In genomic region chr2:85477884-85478283, GRCh38 we compare ENCODE assay signal across 26 cellular contexts. TPM values are rescaled to one million over a fixed set of nuclear protein-coding genes. Genes with fewer than 3 reads are reported as not detected.
"Had no signal": no experiment of that assay in that cellular context is flagged by ENCODE, and none has a peak within 500 bp of the region (broad histone marks: within the 10 kb centered on the region; RNA-seq: fewer than 3 reads in every experiment).

No MANE protein-coding gene starts in this region.

- H3K36me3 ChIP-seq: esophagus muscularis mucosa, gastroesophageal sphincter, heart left ventricle, left lung, lower lobe of right lung had no signal

- ATAC-seq: foreskin keratinocyte, gastroesophageal sphincter, heart left ventricle, left cardiac atrium, left lung, left ventricle myocardium superior, lower lobe of right lung, mucosa of descending colon had no signal

- DNase-seq: dermis blood vessel endothelial cell; dorsolateral prefrontal cortex; effector CD4-positive, alpha-beta T cell; effector memory CD4-positive, alpha-beta T cell; foreskin keratinocyte; heart left ventricle; hippocampal formation; left cardiac atrium; left lung; left ventricle myocardium superior; lower lobe of right lung; mesenchymal stem cell; mucosa of descending colon had no signal

- H3K27ac ChIP-seq: coronary artery, dorsolateral prefrontal cortex, esophagus muscularis mucosa, foreskin keratinocyte, gastroesophageal sphincter, heart left ventricle, left lung, lower lobe of right lung had no signal

- H3K9me3 ChIP-seq: esophagus muscularis mucosa, gastroesophageal sphincter, heart left ventricle, left lung, lower lobe of right lung, mucosa of descending colon had no signal

- H3K4me3 ChIP-seq: coronary artery, dorsolateral prefrontal cortex, esophagus muscularis mucosa, gastroesophageal sphincter, heart left ventricle, left lung, lower lobe of right lung, mucosa of descending colon had no signal

- H3K4me1 ChIP-seq: gastroesophageal sphincter, left lung, lower lobe of right lung had no signal

- H3K27me3 ChIP-seq: dorsolateral prefrontal cortex, esophagus muscularis mucosa, foreskin keratinocyte, gastroesophageal sphincter, heart left ventricle, left lung had no signal

- FAIRE-seq: colon, endothelial cell of umbilical vein, frontal cortex, islet of Langerhans, keratinocyte had no signal

RNA-seq across cellular contexts. Expression of gene SH2D6, which starts 59.4 kb away (rescaled TPM):
- total RNA-seq: dermis blood vessel endothelial cell, epithelial cell of proximal tubule, esophagus muscularis mucosa, gastroesophageal sphincter, heart left ventricle, kidney epithelial cell, left ventricle myocardium superior, lower leg skin, lung microvascular endothelial cell, mesenteric fat pad had no signal
- polyA plus RNA-seq: endothelial cell of umbilical vein, heart left ventricle had no signal
